ENCODE assay signal across 17 cellular contexts in genomic region chr3:89184151-89184550, GRCh38.
"Had no signal": no experiment of that assay in that cellular context is flagged by ENCODE, and none has a peak within 500 bp of the region (broad histone marks: within the 10 kb centered on the region; RNA-seq: fewer than 3 reads in every experiment).

No MANE protein-coding gene starts in this region.

- H3K27me3 ChIP-seq: right atrium auricular region had no signal

- H3K36me3 ChIP-seq: right atrium auricular region had no signal

- H3K4me3 Mint-ChIP-seq: activated naive CD8-positive, alpha-beta T cell treated with anti-CD3 and anti-CD28 coated beads, Interleukin-2, amount 10 ng/mL, durations not matched to agents 7 days and 5 days; immature natural killer cell; memory B cell; stimulated activated naive CD8-positive, alpha-beta T cell treated with anti-CD3 and anti-CD28 coated beads, Interleukin-15, Interleukin-2, amounts not matched to agents 100 ng/mL and 50 ng/mL, for 24 hours; T-helper 17 cell had no signal

- H3K27ac ChIP-seq: right atrium auricular region, VCaP had no signal

- H3K4me3 ChIP-seq: right atrium auricular region had no signal

- H3K36me3 Mint-ChIP-seq: activated naive CD8-positive, alpha-beta T cell treated with anti-CD3 and anti-CD28 coated beads, Interleukin-2, amount 10 ng/mL, durations not matched to agents 7 days and 5 days; memory B cell had no signal

- H3K27me3 Mint-ChIP-seq: activated naive CD8-positive, alpha-beta T cell treated with anti-CD3 and anti-CD28 coated beads, Interleukin-2, amount 10 ng/mL, durations not matched to agents 7 days and 5 days; memory B cell; progenitor cell of endocrine pancreas; stimulated activated naive CD8-positive, alpha-beta T cell treated with anti-CD3 and anti-CD28 coated beads, Interleukin-15, Interleukin-2, amounts not matched to agents 100 ng/mL and 50 ng/mL, for 24 hours; T-helper 17 cell had no signal

- H3K9me3 Mint-ChIP-seq: activated naive CD8-positive, alpha-beta T cell treated with anti-CD3 and anti-CD28 coated beads, Interleukin-2, amount 10 ng/mL, durations not matched to agents 7 days and 5 days; brain had no signal

- DNase-seq: activated CD4-positive, alpha-beta T cell treated with anti-CD3 and anti-CD28 coated beads, Interleukin-2, amount 50 U/mL, for 48 hours; activated naive CD4-positive, alpha-beta T cell; activated naive CD8-positive, alpha-beta T cell treated with anti-CD3 and anti-CD28 coated beads, Interleukin-2, amount 10 ng/mL, durations not matched to agents 7 days and 5 days; amygdala; central memory CD4-positive, alpha-beta T cell; head of caudate nucleus; immature natural killer cell; kidney glomerular epithelial cell; stimulated activated CD4-positive, alpha-beta T cell treated with anti-CD3 and anti-CD28 coated beads, Interleukin-2, amount 100 ng/mL, for 24 hours; T-helper 17 cell; trophoblast cell had no signal

- ATAC-seq: T-helper 17 cell had no signal

- H3K9me3 ChIP-seq: right atrium auricular region had no signal

- H3K4me1 Mint-ChIP-seq: activated naive CD8-positive, alpha-beta T cell treated with anti-CD3 and anti-CD28 coated beads, Interleukin-2, amount 10 ng/mL, durations not matched to agents 7 days and 5 days; immature natural killer cell; memory B cell; T-helper 17 cell had no signal

- H3K27ac Mint-ChIP-seq: activated naive CD8-positive, alpha-beta T cell treated with anti-CD3 and anti-CD28 coated beads, Interleukin-2, amount 10 ng/mL, durations not matched to agents 7 days and 5 days; immature natural killer cell; memory B cell; progenitor cell of endocrine pancreas; stimulated activated naive CD8-positive, alpha-beta T cell treated with anti-CD3 and anti-CD28 coated beads, Interleukin-15, Interleukin-2, amounts not matched to agents 100 ng/mL and 50 ng/mL, for 24 hours; T-helper 17 cell had no signal
